In genomic region chr18:26686532-26686931, GRCh38 we compare ENCODE assay signal across 21 cellular contexts.
"Had no signal": no experiment of that assay in that cellular context is flagged by ENCODE, and none has a peak within 500 bp of the region (broad histone marks: within the 10 kb centered on the region; RNA-seq: fewer than 3 reads in every experiment).

No MANE protein-coding gene starts in this region.

- H3K4me1 Mint-ChIP-seq: activated CD4-positive, alpha-beta T cell treated with anti-CD3 and anti-CD28 coated beads, Interleukin-2, amount 10 ng/mL, durations not matched to agents 7 days and 5 days; memory B cell; naive thymus-derived CD8-positive, alpha-beta T cell had no signal

- H3K9me3 ChIP-seq: gastrocnemius medialis, transverse colon had no signal

- H3K27ac Mint-ChIP-seq: activated CD4-positive, alpha-beta T cell treated with anti-CD3 and anti-CD28 coated beads, Interleukin-2, amount 10 ng/mL, durations not matched to agents 7 days and 5 days; activated CD8-positive, alpha-beta T cell treated with anti-CD3 and anti-CD28 coated beads, Interleukin-2, amount 10 ng/mL, durations not matched to agents 7 days and 5 days; memory B cell; naive thymus-derived CD8-positive, alpha-beta T cell; stimulated activated naive CD8-positive, alpha-beta T cell treated with anti-CD3 and anti-CD28 coated beads, Interleukin-15, Interleukin-2, amounts not matched to agents 100 ng/mL and 50 ng/mL, for 24 hours had no signal

- H3K27me3 ChIP-seq: gastrocnemius medialis, transverse colon had no signal

- H3K27me3 Mint-ChIP-seq: stimulated activated naive CD8-positive, alpha-beta T cell treated with anti-CD3 and anti-CD28 coated beads, Interleukin-15, Interleukin-2, amounts not matched to agents 100 ng/mL and 50 ng/mL, for 24 hours had no signal

- ATAC-seq: activated CD4-positive, CD25-positive, alpha-beta regulatory T cell treated with anti-CD3 and anti-CD28 coated beads, Interleukin-2, amount 50 U/mL, for 24 hours; activated CD8-positive, alpha-beta T cell treated with anti-CD3 and anti-CD28 coated beads, Interleukin-2, amount 10 ng/mL, durations not matched to agents 7 days and 5 days; activated T-cell treated with anti-CD3 and anti-CD28 coated beads, Interleukin-2, amount 50 U/mL, for 4 hours; esophagus mucosa; gastrocnemius medialis; naive thymus-derived CD8-positive, alpha-beta T cell; right cardiac atrium had no signal

- DNase-seq: activated CD4-positive, alpha-beta T cell treated with anti-CD3 and anti-CD28 coated beads, Interleukin-2, amount 10 ng/mL, durations not matched to agents 7 days and 5 days; activated CD8-positive, alpha-beta T cell treated with anti-CD3 and anti-CD28 coated beads, Interleukin-2, amount 10 ng/mL, durations not matched to agents 7 days and 5 days; activated effector memory CD4-positive, alpha-beta T cell treated with Interleukin-2 at 50 U/mL for 16 hours; activated naive CD4-positive, alpha-beta T cell treated with anti-CD3 and anti-CD28 coated beads, Interleukin-2, amount 50 U/mL, for 16 hours; activated T-cell treated with anti-CD3 and anti-CD28 coated beads, Interleukin-2, amount 50 U/mL, for 4 hours; aorta; effector CD4-positive, alpha-beta T cell; gastrocnemius medialis; kidney glomerular epithelial cell; left ventricle myocardium superior; naive thymus-derived CD8-positive, alpha-beta T cell; right cardiac atrium; T-helper 1 cell; T-helper 9 cell; transverse colon had no signal

- H3K4me3 Mint-ChIP-seq: activated CD4-positive, alpha-beta T cell treated with anti-CD3 and anti-CD28 coated beads, Interleukin-2, amount 10 ng/mL, durations not matched to agents 7 days and 5 days; activated CD8-positive, alpha-beta T cell treated with anti-CD3 and anti-CD28 coated beads, Interleukin-2, amount 10 ng/mL, durations not matched to agents 7 days and 5 days; activated T-cell treated with anti-CD3 and anti-CD28 coated beads, Interleukin-2, amount 50 U/mL, for 4 hours; memory B cell; naive thymus-derived CD8-positive, alpha-beta T cell; stimulated activated naive CD8-positive, alpha-beta T cell treated with anti-CD3 and anti-CD28 coated beads, Interleukin-15, Interleukin-2, amounts not matched to agents 100 ng/mL and 50 ng/mL, for 24 hours had no signal

- H3K27ac ChIP-seq: coronary artery, gastrocnemius medialis, skin epidermis, transverse colon had no signal

- H3K4me3 ChIP-seq: coronary artery, gastrocnemius medialis, skin epidermis, transverse colon had no signal

- H3K36me3 ChIP-seq: gastrocnemius medialis, transverse colon had no signal

- H3K36me3 Mint-ChIP-seq: naive thymus-derived CD8-positive, alpha-beta T cell had no signal

- H3K4me1 ChIP-seq: gastrocnemius medialis, transverse colon had no signal
